ENCODE assay signal across 26 cellular contexts in genomic region chr1:180299486-180300246, GRCh38.
"Had no signal": no experiment of that assay in that cellular context is flagged by ENCODE, and none has a peak within 500 bp of the region (broad histone marks: within the 10 kb centered on the region; RNA-seq: fewer than 3 reads in every experiment).

No MANE protein-coding gene starts in this region.

- H3K27me3 ChIP-seq: body of pancreas, esophagus muscularis mucosa, neutrophil, ovary, right atrium auricular region, spleen, testis, uterus had no signal

- H3K4me1 ChIP-seq: body of pancreas, esophagus muscularis mucosa, prostate gland, right atrium auricular region, spleen, testis, uterus had no signal

- H3K36me3 Mint-ChIP-seq: natural killer cell treated with Interleukin-12 subunit alpha and Interleukin-12 subunit beta and Interleukin-15 and Interleukin-18, amount 100 ng/mL, for 72 hours had no signal

- H3K27ac Mint-ChIP-seq: activated CD8-positive, alpha-beta T cell treated with anti-CD3 and anti-CD28 coated beads, Interleukin-2, amount 10 ng/mL, durations not matched to agents 7 days and 5 days; activated naive CD4-positive, alpha-beta T cell treated with anti-CD3 and anti-CD28 coated beads, Interleukin-2, amount 50 U/mL, for 24 hours; activated T-helper 1 cell treated with anti-CD3 and anti-CD28 coated beads, Interleukin-12 subunit alpha, Interleukin-12 subunit beta, Interleukin-2, Interleukin-4 antibody, amounts not matched to agents 30 ng/mL and 10 ng/mL and 1 ng/mL, durations not matched to agents 14 hours and 24 hours and 36 hours; natural killer cell treated with Interleukin-12 subunit alpha and Interleukin-12 subunit beta and Interleukin-15 and Interleukin-18, amount 100 ng/mL, for 72 hours had no signal

- DNase-seq: activated CD4-positive, alpha-beta T cell treated with anti-CD3 and anti-CD28 coated beads for 1 hour; activated CD4-positive, alpha-beta T cell treated with anti-CD3 and anti-CD28 coated beads, Interleukin-2, amount 50 U/mL, for 1 hour; activated CD8-positive, alpha-beta T cell treated with anti-CD3 and anti-CD28 coated beads, Interleukin-2, amount 10 ng/mL, durations not matched to agents 7 days and 5 days; activated gamma-delta T cell; anterior cingulate cortex; body of pancreas; effector memory CD4-positive, alpha-beta T cell; hypothalamus; left ventricle myocardium inferior; mammary epithelial cell; midbrain; ovary; spleen; stimulated activated CD4-positive, alpha-beta T cell treated with anti-CD3 and anti-CD28 coated beads, Interleukin-4, amount 100 ng/mL, for 1 hour; stimulated activated naive CD4-positive, alpha-beta T cell; testis; trophoblast cell; uterus had no signal

- H3K4me3 Mint-ChIP-seq: activated CD8-positive, alpha-beta T cell treated with anti-CD3 and anti-CD28 coated beads, Interleukin-2, amount 10 ng/mL, durations not matched to agents 7 days and 5 days; activated naive CD4-positive, alpha-beta T cell treated with anti-CD3 and anti-CD28 coated beads, Interleukin-2, amount 50 U/mL, for 24 hours; activated T-helper 1 cell treated with anti-CD3 and anti-CD28 coated beads, Interleukin-12 subunit alpha, Interleukin-12 subunit beta, Interleukin-2, Interleukin-4 antibody, amounts not matched to agents 30 ng/mL and 10 ng/mL and 1 ng/mL, durations not matched to agents 14 hours and 24 hours and 36 hours; natural killer cell treated with Interleukin-12 subunit alpha and Interleukin-12 subunit beta and Interleukin-15 and Interleukin-18, amount 100 ng/mL, for 72 hours had no signal

- H3K9me3 ChIP-seq: body of pancreas, esophagus muscularis mucosa, left ventricle myocardium inferior, neutrophil, ovary, prostate gland, right atrium auricular region, spleen, testis, uterus had no signal

- H3K4me3 ChIP-seq: body of pancreas, esophagus muscularis mucosa, left ventricle myocardium inferior, ovary, prostate gland, right atrium auricular region, spleen, testis, uterus had no signal

- H3K9me3 Mint-ChIP-seq: activated naive CD4-positive, alpha-beta T cell treated with anti-CD3 and anti-CD28 coated beads, Interleukin-2, amount 50 U/mL, for 24 hours; activated T-helper 1 cell treated with anti-CD3 and anti-CD28 coated beads, Interleukin-12 subunit alpha, Interleukin-12 subunit beta, Interleukin-2, Interleukin-4 antibody, amounts not matched to agents 30 ng/mL and 10 ng/mL and 1 ng/mL, durations not matched to agents 14 hours and 24 hours and 36 hours; natural killer cell treated with Interleukin-12 subunit alpha and Interleukin-12 subunit beta and Interleukin-15 and Interleukin-18, amount 100 ng/mL, for 72 hours had no signal

- H3K27me3 Mint-ChIP-seq: activated naive CD4-positive, alpha-beta T cell treated with anti-CD3 and anti-CD28 coated beads, Interleukin-2, amount 50 U/mL, for 24 hours; natural killer cell treated with Interleukin-12 subunit alpha and Interleukin-12 subunit beta and Interleukin-15 and Interleukin-18, amount 100 ng/mL, for 72 hours had no signal

- H3K27ac ChIP-seq: body of pancreas, esophagus muscularis mucosa, left ventricle myocardium inferior, neutrophil, ovary, prostate gland, right atrium auricular region, spleen, testis, uterus, VCaP had no signal

- H3K36me3 ChIP-seq: esophagus muscularis mucosa, left ventricle myocardium inferior, neutrophil, ovary, prostate gland, right atrium auricular region, spleen, uterus had no signal

- ATAC-seq: activated CD8-positive, alpha-beta T cell treated with anti-CD3 and anti-CD28 coated beads, Interleukin-2, amount 10 ng/mL, durations not matched to agents 7 days and 5 days; body of pancreas; natural killer cell treated with Interleukin-12 subunit alpha and Interleukin-12 subunit beta and Interleukin-15 and Interleukin-18, amount 100 ng/mL, for 72 hours had no signal
